In the genomic region with DNA sequence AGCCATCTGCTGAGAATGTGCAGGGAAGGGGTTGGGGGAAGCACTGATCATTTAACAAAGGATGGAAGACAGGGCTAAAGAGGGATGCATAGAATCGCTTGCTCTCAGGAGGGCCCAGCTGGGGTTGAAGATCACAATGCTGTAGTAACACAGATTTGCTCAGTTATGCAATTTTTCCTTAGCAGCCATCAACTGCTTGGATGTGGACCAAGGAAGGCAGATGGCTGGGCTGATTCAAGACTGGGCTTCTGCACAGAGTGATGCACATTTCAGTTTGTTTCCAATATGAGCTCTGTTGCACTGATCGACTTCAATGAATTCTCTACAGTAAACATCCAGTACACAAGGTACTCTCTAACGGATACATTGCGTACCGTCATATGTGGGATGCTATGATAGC, we compare ENCODE assay signal across 12 cellular contexts.
DNase-seq lines count a peak whose midpoint lies in the region; TF ChIP-seq lines count a peak whose summit lies in the region.
"Had no signal": no experiment of that assay in that cellular context is flagged by ENCODE, and none has a peak within 500 bp of the region (broad histone marks: within the 10 kb centered on the region; RNA-seq: fewer than 3 reads in every experiment).

No MANE protein-coding gene starts in this region.

- H3K27ac ChIP-seq in spleen = peak overlapping the region in 3 of 8 donors; percentile 38 to 57 (median 57)
- H3K27ac ChIP-seq: PC-9 had no signal

- intact Hi-C loops in spleen (cut with DNase I; ENCODE audit: low total_unique reads) = no loop called here

- WGBS in spleen, 5 donors = 61 to 96% (median 80%) methylated on average over 5 of the region's 5 CpGs

- no peak for TF ChIP-seq CTCF in fibroblast of pulmonary artery (IDR thresholded peaks at IDR 0.05; ENCODE audit: low read length, missing control alignments)
- no peak for TF ChIP-seq CTCF in spleen (IDR thresholded peaks at IDR 0.05 in 8 of 11, conservative IDR thresholded peaks at IDR 0.05 in 3 of 11)

- no peak for TF ChIP-seq POLR2A in spleen (IDR thresholded peaks at IDR 0.05)

- H3K27me3 ChIP-seq in spleen (replicated peaks in 1 of 7) = no peaks in the 10 kb centered on the region

- H3K4me3 ChIP-seq in fibroblast of pulmonary artery (replicated peaks; ENCODE audit: low read depth, low read length) (no peak overlapping the region), spleen (no peak overlapping the region)
- H3K4me3 ChIP-seq: PC-9 had no signal

- no peaks in the 10 kb centered on the region for H3K9me3 ChIP-seq in spleen

- peak; percentile 20 for DNase-seq in EL
- peak; percentile 36 for DNase-seq in NCI-H69 (lab: John Stamatoyannopoulos, UW)
- DNase-seq in fibroblast of pulmonary artery (ENCODE audit: low read depth) = peak; percentile 75
- peak; percentile 42 for DNase-seq in occipital lobe (lab: John Stamatoyannopoulos, UW)
- no peak for DNase-seq in spleen
- no peak for DNase-seq in NK-92 (lab: John Stamatoyannopoulos, UW; ENCODE audit: unreplicated experiment)
- no peak for DNase-seq in NCI-H1930 (lab: John Stamatoyannopoulos, UW)
- DNase-seq: activated CD8-positive, alpha-beta memory T cell treated with anti-CD3 and anti-CD28 coated beads, Interleukin-2, amount 10 ng/mL, durations not matched to agents 7 days and 5 days; activated naive CD8-positive, alpha-beta T cell treated with anti-CD3 and anti-CD28 coated beads, Interleukin-2, amount 50 U/mL, for 24 hours; NCI-H2081 treated with DMSO at 0.1 percent for 48 hours; PC-9; stimulated activated naive B cell treated with anti-CD40 and anti-IgM and Interleukin-4, amounts not matched to agents 10 μg/mL and 1 μg/mL and 100 μg/mL, for 72 hours had no signal

- H3K4me1 ChIP-seq in spleen = peaks cover 14 to 41% (median 17%) of the 10 kb centered on the region in 6 donors

- no peaks in the 10 kb centered on the region for H3K36me3 ChIP-seq in spleen

Comparison
In these comparisons a context has a peak if more than half of its experiments do, and no peak if none do; other contexts are left out.
1. DNase-seq: peak in EL (single experiment), NCI-H69 (single experiment), fibroblast of pulmonary artery (single experiment) and occipital lobe (single experiment); none in spleen (single experiment), NK-92 (single experiment) and NCI-H1930 (0 of 2).